In the genomic region with DNA sequence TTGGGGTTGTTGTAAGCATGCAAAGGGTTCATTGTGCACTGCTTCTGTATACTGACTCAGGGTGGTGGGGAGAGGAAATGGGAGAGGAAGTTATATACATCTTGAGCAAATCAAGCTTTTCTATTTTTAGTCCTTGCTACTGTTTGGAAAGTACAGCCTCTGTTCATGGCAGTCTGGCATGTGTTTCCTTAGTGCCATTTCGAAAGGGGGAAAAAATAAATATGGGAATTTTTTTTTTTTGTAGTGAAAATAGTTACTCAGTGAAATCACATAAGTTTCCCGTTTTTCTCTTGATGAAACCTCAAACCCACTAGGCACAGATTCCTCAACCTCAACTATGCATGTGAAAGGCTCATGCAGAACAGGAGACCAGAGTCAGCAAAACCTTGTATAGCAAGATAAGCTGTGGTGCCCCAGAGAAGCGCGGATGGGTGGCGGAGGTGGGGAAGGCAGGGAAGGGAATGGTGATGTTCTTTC, we compare ENCODE assay signal across 12 cellular contexts.
A peak's percentile ranks its signal among the peaks of the same experiment; 100 is the strongest.
DNase-seq lines count a peak whose midpoint lies in the region; ATAC-seq and TF ChIP-seq lines count a peak whose summit lies in the region.
"Had no signal": no experiment of that assay in that cellular context is flagged by ENCODE, and none has a peak within 500 bp of the region (broad histone marks: within the 10 kb centered on the region; RNA-seq: fewer than 3 reads in every experiment).

No MANE protein-coding gene starts in this region.

- peak; percentile 22 for ATAC-seq in effector memory CD8-positive, alpha-beta T cell (replicated peaks)
- ATAC-seq in memory B cell (ENCODE audit: low read depth) = peak; percentile 58
- ATAC-seq in HG02885 (IDR thresholded peaks at IDR 0.05; ENCODE audit: poor library complexity, unreplicated experiment) = no peak
- no peak for ATAC-seq in stimulated activated naive CD8-positive, alpha-beta T cell treated with anti-CD3 and anti-CD28 coated beads, Interleukin-15, Interleukin-2, amounts not matched to agents 100 U/mL and 50 U/mL, for 24 hours
- ATAC-seq: HCT116 had no signal

- peaks cover 7% of the 10 kb centered on the region for H3K36me3 Mint-ChIP-seq in effector memory CD8-positive, alpha-beta T cell (ENCODE audit: insufficient read depth)
- H3K36me3 Mint-ChIP-seq in memory B cell = peaks cover 31% of the 10 kb centered on the region

- no peak overlapping the region for H3K27ac ChIP-seq in WERI-Rb-1

- TF ChIP-seq CTCF in NB4 (IDR thresholded peaks at IDR 0.05; ENCODE audit: low read depth, low read length) = no peak
- no peak for TF ChIP-seq CTCF in WERI-Rb-1 (IDR thresholded peaks at IDR 0.05; ENCODE audit: low read depth, low read length)

- no peaks in the 10 kb centered on the region for H3K27me3 Mint-ChIP-seq in effector memory CD8-positive, alpha-beta T cell
- H3K27me3 Mint-ChIP-seq in memory B cell = no peaks in the 10 kb centered on the region

- no peaks in the 10 kb centered on the region for H3K36me3 ChIP-seq in WERI-Rb-1

- no peak overlapping the region for H3K4me3 ChIP-seq in NB4 (ENCODE audit: low read depth, low read length)
- H3K4me3 ChIP-seq in WERI-Rb-1 (ENCODE audit: low read depth, low read length) = no peak overlapping the region

- H3K9me3 ChIP-seq in WERI-Rb-1 (ENCODE audit: severe bottlenecking) = no peaks in the 10 kb centered on the region

- peaks cover under 1 to 10% of the 10 kb centered on the region in 2 donors for H3K9me3 Mint-ChIP-seq in effector memory CD8-positive, alpha-beta T cell
- peaks cover 19% of the 10 kb centered on the region for H3K9me3 Mint-ChIP-seq in memory B cell

- no peaks in the 10 kb centered on the region for H3K27me3 ChIP-seq in WERI-Rb-1 (ENCODE audit: insufficient read depth, low read depth, severe bottlenecking)

- DNase-seq in AG08396 (ENCODE audit: low spot score) = peak; percentile 63
- DNase-seq in NB4 (ENCODE audit: low read depth) = peak; percentile 25
- DNase-seq in effector memory CD8-positive, alpha-beta T cell = no peak
- DNase-seq in memory B cell (ENCODE audit: low spot score in 2 of 2) = no peak
- DNase-seq in stimulated activated naive CD8-positive, alpha-beta T cell treated with anti-CD3 and anti-CD28 coated beads, Interleukin-15, Interleukin-2, amounts not matched to agents 100 U/mL and 50 U/mL, for 24 hours = no peak
- no peak for DNase-seq in WERI-Rb-1
- DNase-seq in NCI-H524 treated with DMSO at 0.1 percent for 48 hours (lab: John Stamatoyannopoulos, UW) = no peak
- DNase-seq: activated CD8-positive, alpha-beta memory T cell treated with anti-CD3 and anti-CD28 coated beads for 24 hours; DMS79 treated with DMSO at 0.1 percent for 48 hours; NCI-H1436 treated with DMSO at 0.1 percent for 48 hours had no signal

- H3K4me1 Mint-ChIP-seq in effector memory CD8-positive, alpha-beta T cell (ENCODE audit: low read depth in 2 of 2) = peaks cover 7 to 17% of the 10 kb centered on the region in 2 donors
- peaks cover 19% of the 10 kb centered on the region for H3K4me1 Mint-ChIP-seq in memory B cell

- no peak for TF ChIP-seq POLR2A in NB4 (IDR thresholded peaks at IDR 0.05; ENCODE audit: extremely low read depth, insufficient read length)

- no peak overlapping the region for H3K4me3 Mint-ChIP-seq in effector memory CD8-positive, alpha-beta T cell
- H3K4me3 Mint-ChIP-seq in memory B cell = no peak overlapping the region

- H3K27ac Mint-ChIP-seq in effector memory CD8-positive, alpha-beta T cell = no peak overlapping the region
- peak overlapping the region; percentile 3 for H3K27ac Mint-ChIP-seq in memory B cell

Comparison
In these comparisons a context has a peak if more than half of its experiments do, and no peak if none do; other contexts are left out.
1. DNase-seq: peak in AG08396 (single experiment) and NB4 (single experiment); none in effector memory CD8-positive, alpha-beta T cell (0 of 3), memory B cell (0 of 2), stimulated activated naive CD8-positive, alpha-beta T cell treated with anti-CD3 and anti-CD28 coated beads, Interleukin-15, Interleukin-2, amounts not matched to agents 100 U/mL and 50 U/mL, for 24 hours (single experiment), WERI-Rb-1 (single experiment) and NCI-H524 treated with DMSO at 0.1 percent for 48 hours (single experiment).
2. ATAC-seq: peak in effector memory CD8-positive, alpha-beta T cell (single experiment) and memory B cell (single experiment); none in HG02885 (single experiment) and stimulated activated naive CD8-positive, alpha-beta T cell treated with anti-CD3 and anti-CD28 coated beads, Interleukin-15, Interleukin-2, amounts not matched to agents 100 U/mL and 50 U/mL, for 24 hours (single experiment).